Comparison of ENCODE assay signal across 8 cellular contexts in the genomic region with DNA sequence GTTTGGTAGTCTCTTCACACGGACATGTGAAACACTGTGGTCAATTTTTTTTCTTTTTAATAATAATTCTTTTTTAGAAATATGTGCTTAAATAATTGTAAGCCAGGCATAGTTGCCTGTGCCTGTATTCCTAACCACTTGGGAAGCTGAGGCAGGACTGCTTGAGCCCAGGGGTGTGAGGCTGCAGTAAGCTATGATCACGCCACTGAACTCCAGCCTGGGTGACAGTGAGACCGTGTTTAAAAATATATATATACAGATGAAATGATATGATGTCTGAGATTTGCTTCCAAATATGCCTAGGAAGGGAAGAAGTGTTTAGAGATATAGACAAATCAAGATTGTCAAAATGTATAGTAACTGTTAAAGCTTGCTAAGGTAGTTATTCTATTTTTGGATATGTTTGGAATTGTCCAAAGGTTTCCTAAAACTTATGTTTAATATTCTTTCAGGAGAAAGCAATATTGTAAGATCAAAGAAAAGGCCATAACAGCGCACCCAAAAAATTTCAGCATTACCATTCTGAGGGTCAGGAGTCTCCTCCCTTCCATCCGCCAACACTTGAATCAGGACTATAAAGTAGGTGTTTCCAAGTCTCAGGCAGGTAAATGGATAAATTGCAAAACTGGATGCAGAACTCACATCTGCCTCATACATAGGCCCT. TPM values are rescaled to one million over a fixed set of nuclear protein-coding genes. Genes with fewer than 3 reads are reported as not detected.
DNase-seq lines count a peak whose midpoint lies in the region; ATAC-seq and TF ChIP-seq lines count a peak whose summit lies in the region.

No MANE protein-coding gene starts in this region.

- H3K36me3 ChIP-seq in rectal smooth muscle tissue (ENCODE audit: control insufficient read depth, insufficient read depth, low read length): no peaks in the 10 kb centered on the region

- H3K9ac ChIP-seq in rectal smooth muscle tissue (ENCODE audit: low read length): peak overlapping the region; percentile 32

- POLR2A ChIA-PET in RWPE1 (lab: Yijun Ruan, JAX; ENCODE audit: low non-redundant PET): interaction anchor here (0.7 to 0.8 kb wide), 2 partner anchors 9 to 101 kb away, joined by 3 to 4 read pairs; partner anchors contain the start of gene ERICH6

- H3K4me1 ChIP-seq in rectal smooth muscle tissue (ENCODE audit: control insufficient read depth, insufficient read depth, low read length): peaks cover 10% of the 10 kb centered on the region

- H3K27me3 ChIP-seq in rectal smooth muscle tissue (ENCODE audit: control insufficient read depth, insufficient read depth, low read length): no peaks in the 10 kb centered on the region

- H3K27ac ChIP-seq in RWPE1 (peak overlapping the region; percentile 99), rectal smooth muscle tissue (ENCODE audit: low read depth, low read length) (peak overlapping the region; percentile 97)

- no peak for TF ChIP-seq CTCF in RWPE1 (conservative IDR thresholded peaks at IDR 0.05; ENCODE audit: low read depth)
- no peak for TF ChIP-seq CTCF in fibroblast of mammary gland (conservative IDR thresholded peaks at IDR 0.05; ENCODE audit: control insufficient read depth, insufficient read depth, low read depth, low read length)
- TF ChIP-seq CTCF in omental fat pad (IDR thresholded peaks at IDR 0.05): no peak

- CTCF ChIA-PET in RWPE1 (lab: Yijun Ruan, JAX): interaction anchor here (0.7 to 1.3 kb wide), 4 partner anchors 9 to 993 kb away, joined by 3 to 6 read pairs (median 3); no protein-coding TSS in a partner anchor

- H3K4me3 ChIP-seq in fibroblast of mammary gland (ENCODE audit: control insufficient read depth, low read depth, low read length) (peak overlapping the region; percentile 93), rectal smooth muscle tissue (ENCODE audit: low read length) (peak overlapping the region; percentile 97)

- DNase-seq in RWPE1 (ENCODE audit: low spot score) (no peak), fibroblast of mammary gland (ENCODE audit: low read depth) (no peak), NCI-H2227 treated with DMSO at 0.1 percent for 48 hours (lab: John Stamatoyannopoulos, UW) (no peak), omental fat pad (ENCODE audit: low spot score) (no peak)
- DNase-seq in stimulated activated naive CD4-positive, alpha-beta T cell treated with Interleukin-2 at 50 U/mL for 16 hours (lab: John Stamatoyannopoulos, UW): no peak

- ATAC-seq in GM18861 (IDR thresholded peaks at IDR 0.05; ENCODE audit: unreplicated experiment) (peak; percentile 1), HG02588 (IDR thresholded peaks at IDR 0.05; ENCODE audit: unreplicated experiment) (peak; percentile 5), omental fat pad (ENCODE audit: low FRiP score) (no peak)

RNA-seq across cellular contexts. Expression of gene SELENOT, which starts 0.6 kb away (rescaled TPM):
- total RNA-seq in omental fat pad: 100 to 1,000 TPM; 107 to 164 (median 142) TPM

RNA-seq across cellular contexts. Expression of gene EIF2A, which starts 56.0 kb away (rescaled TPM):
- total RNA-seq in omental fat pad: 100 to 1,000 TPM; 134 to 164 (median 155) TPM

RNA-seq across cellular contexts. Expression of gene SERP1, which starts 56.3 kb away (rescaled TPM):
- total RNA-seq in omental fat pad: 100 to 1,000 TPM; 221 to 403 (median 303) TPM
